In genomic region chr22:46240073-46240472, GRCh38 we compare ENCODE assay signal across 24 cellular contexts. TPM values are rescaled to one million over a fixed set of nuclear protein-coding genes. Genes with fewer than 3 reads are reported as not detected.
DNase-seq lines count a peak whose midpoint lies in the region; ATAC-seq and TF ChIP-seq lines count a peak whose summit lies in the region.
"Had no signal": no experiment of that assay in that cellular context is flagged by ENCODE, and none has a peak within 500 bp of the region (broad histone marks: within the 10 kb centered on the region; RNA-seq: fewer than 3 reads in every experiment).

No MANE protein-coding gene starts in this region.

- H3K9me3 ChIP-seq in left ventricle myocardium inferior (replicated peaks), result no peaks in the 10 kb centered on the region
- no peaks in the 10 kb centered on the region for H3K9me3 ChIP-seq in KOPT-K1 (ENCODE audit: insufficient read depth, low read length, poor library complexity, severe bottlenecking)
- no peaks in the 10 kb centered on the region for H3K9me3 ChIP-seq in stomach smooth muscle (ENCODE audit: control insufficient read depth in 2 of 2, low read length in 2 of 2)
- H3K9me3 ChIP-seq: lower lobe of right lung, SJSA1, tibial artery had no signal

- TF ChIP-seq CTCF in left ventricle myocardium inferior (IDR thresholded peaks at IDR 0.05; ENCODE audit: borderline replicate concordance), result no peak

- H3K36me3 ChIP-seq in left ventricle myocardium inferior (peaks cover 46% of the 10 kb centered on the region), KOPT-K1 (ENCODE audit: insufficient read depth, low read length) (peaks cover 12% of the 10 kb centered on the region; the same call in 1 of the 2 replicates), stomach smooth muscle (ENCODE audit: control insufficient read depth in 2 of 2, insufficient read depth in 2 of 2, low read length in 2 of 2) (peaks cover 9 to 13% of the 10 kb centered on the region in 2 donors)

- H3K27ac ChIP-seq in left ventricle myocardium inferior (replicated peaks) (peak overlapping the region; percentile 76), KOPT-K1 (ENCODE audit: low read depth, low read length, poor library complexity, severe bottlenecking) (peak overlapping the region; percentile 6), stomach smooth muscle (ENCODE audit: low read length) (peak overlapping the region; percentile 55)
- H3K27ac ChIP-seq: lower lobe of right lung, SJSA1, tibial artery had no signal

- H3K4me3 ChIP-seq in left ventricle myocardium inferior, result no peak overlapping the region
- H3K4me3 ChIP-seq in stomach smooth muscle (ENCODE audit: low read length in 2 of 2), result no peak overlapping the region
- H3K4me3 ChIP-seq: lower lobe of right lung, SJSA1, tibial artery had no signal

- H3K4me1 ChIP-seq in left ventricle myocardium inferior (peaks cover 84% of the 10 kb centered on the region), stomach smooth muscle (ENCODE audit: control insufficient read depth, insufficient read depth, low read length) (peaks cover 35% of the 10 kb centered on the region)
- H3K4me1 ChIP-seq: SJSA1, tibial artery had no signal

- H3K9ac ChIP-seq in stomach smooth muscle (ENCODE audit: low read length in 2 of 2), result no peak overlapping the region

- ATAC-seq in left ventricle myocardium superior (no peak), left lobe of liver (peak; percentile 8), GM18870 (IDR thresholded peaks at IDR 0.05; ENCODE audit: unreplicated experiment) (no peak)
- ATAC-seq: lower lobe of right lung; stimulated activated naive CD8-positive, alpha-beta T cell treated with anti-CD3 and anti-CD28 coated beads, Interleukin-15, Interleukin-2, amounts not matched to agents 100 U/mL and 50 U/mL, for 24 hours had no signal

- H3K27me3 ChIP-seq in left ventricle myocardium inferior (ENCODE audit: low read depth) (no peaks in the 10 kb centered on the region), stomach smooth muscle (ENCODE audit: control insufficient read depth in 1 of 2, insufficient read depth in 2 of 2, low read length in 2 of 2) (no peaks in the 10 kb centered on the region)
- H3K27me3 ChIP-seq: SJSA1, tibial artery had no signal

- no peak for DNase-seq in left ventricle myocardium inferior
- no peak for DNase-seq in left ventricle myocardium superior
- DNase-seq in left lobe of liver (ENCODE audit: low spot score), result no peak
- no peak for DNase-seq in NCI-H446 treated with DMSO at 0.1 percent for 48 hours (lab: John Stamatoyannopoulos, UW)
- DNase-seq in DMS53 treated with DMSO at 0.1 percent for 48 hours (lab: John Stamatoyannopoulos, UW; ENCODE audit: unreplicated experiment), result no peak
- DNase-seq: activated CD4-positive, alpha-beta T cell treated with anti-CD3 and anti-CD28 coated beads for 36 hours; activated T-cell treated with anti-CD3 and anti-CD28 coated beads, Interleukin-2, amount 50 U/mL, for 72 hours; CD8-positive, alpha-beta T cell; dermis blood vessel endothelial cell; islet precursor cell; lower lobe of right lung; NCI-H1694; NCI-H2171 treated with DMSO at 0.1 percent for 48 hours; NCI-H526; nucleus accumbens; stimulated activated CD4-positive, alpha-beta T cell treated with anti-CD3 and anti-CD28 coated beads, Interleukin-4, amount 100 ng/mL, for 24 hours; stimulated activated naive CD8-positive, alpha-beta T cell treated with anti-CD3 and anti-CD28 coated beads, Interleukin-15, Interleukin-2, amounts not matched to agents 100 U/mL and 50 U/mL, for 24 hours had no signal

- intact Hi-C loops in left ventricle myocardium inferior (cut with micrococcal nuclease) (no loop called here), left ventricle myocardium superior (cut with micrococcal nuclease) (loop anchor here (10.0 kb wide), 1 partner anchor 95 kb away; no protein-coding TSS in a partner anchor)

RNA-seq across cellular contexts. Expression of gene CDPF1, which starts 10.0 kb away (rescaled TPM):
- 6.4 TPM for total RNA-seq in left ventricle myocardium inferior
- 6.2 TPM for total RNA-seq in left ventricle myocardium superior
- 5.1 TPM for total RNA-seq in left lobe of liver

RNA-seq across cellular contexts. Expression of gene PKDREJ, which starts 23.1 kb away (rescaled TPM):
- total RNA-seq in left ventricle myocardium inferior, result 0.08 TPM
- total RNA-seq in left ventricle myocardium superior, result not detected
- 0.05 TPM for total RNA-seq in left lobe of liver
- total RNA-seq: activated CD4-positive, alpha-beta T cell treated with anti-CD3 and anti-CD28 coated beads for 36 hours; activated T-cell treated with anti-CD3 and anti-CD28 coated beads, Interleukin-2, amount 50 U/mL, for 72 hours; CD8-positive, alpha-beta T cell; dermis blood vessel endothelial cell; HT-29; lower lobe of right lung; SJSA1; T-helper 1 cell treated with Interleukin-12 subunit alpha and Interleukin-12 subunit beta and Interleukin-4 antibody, amounts not matched to agents 30 ng/mL and 1 ng/mL, for 36 hours had no signal

RNA-seq across cellular contexts. Expression of gene TTC38, which starts 27.7 kb away (rescaled TPM):
- total RNA-seq in left ventricle myocardium inferior (25.4 TPM), left ventricle myocardium superior (24.0 TPM), left lobe of liver (189 TPM)

RNA-seq across cellular contexts. Expression of gene GTSE1, which starts 56.6 kb away (rescaled TPM):
- total RNA-seq in left ventricle myocardium inferior (0.25 TPM), left ventricle myocardium superior (0.45 TPM), left lobe of liver (0.63 TPM)

Comparison
In these comparisons a context has a peak if more than half of its experiments do, and no peak if none do; other contexts are left out.
1. H3K27ac ChIP-seq: peak in every context shown above with its lines; median percentile 76 in left ventricle myocardium inferior; 55 in stomach smooth muscle; 6 in KOPT-K1.